In the genomic region with DNA sequence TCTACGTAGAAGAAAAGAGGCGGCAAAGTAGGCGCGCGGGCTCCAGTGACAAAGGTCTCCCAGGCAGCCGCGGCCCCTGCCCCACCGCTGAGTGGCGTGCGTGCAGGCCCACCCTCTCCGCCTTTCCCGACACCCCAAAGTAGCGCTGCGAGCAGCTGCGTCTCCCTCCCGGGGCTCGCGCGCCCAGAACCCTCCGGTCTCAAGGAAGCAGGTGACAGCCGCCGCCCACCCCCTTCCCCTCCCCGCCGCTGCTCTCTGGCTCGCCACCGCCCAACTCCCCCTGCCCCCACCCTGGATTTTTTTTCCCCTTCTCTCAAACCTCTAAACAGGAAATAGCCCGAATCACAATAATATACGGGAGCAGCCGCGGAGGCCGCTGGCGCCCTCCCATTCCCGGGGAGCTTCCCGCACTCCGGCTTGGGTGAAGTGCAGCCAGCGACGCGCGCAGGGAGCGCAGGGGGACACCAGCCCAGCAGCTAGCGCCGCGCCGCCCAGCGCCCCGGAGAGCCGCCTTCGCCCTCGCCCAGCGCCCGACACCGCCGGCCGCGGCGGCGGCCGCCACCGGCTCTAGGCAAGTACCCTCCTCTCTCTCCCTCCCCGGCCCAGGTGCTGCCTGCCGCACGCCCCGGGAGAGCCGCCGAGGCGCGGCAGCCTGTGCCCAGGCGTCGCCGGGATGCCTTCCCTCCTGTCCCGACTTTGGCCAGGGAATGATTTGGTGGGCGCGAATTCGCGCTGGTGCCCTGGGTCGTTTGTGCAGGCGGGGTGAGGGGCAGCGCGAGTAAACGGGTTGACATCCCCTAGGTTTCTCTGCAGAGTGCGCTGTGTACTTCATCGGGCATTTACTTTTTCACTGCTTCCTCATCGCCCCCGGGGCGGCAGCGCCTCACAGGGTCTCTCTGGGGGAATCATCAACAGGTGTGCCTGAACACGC, we compare ENCODE assay signal across 8 cellular contexts. TPM values are rescaled to one million over a fixed set of nuclear protein-coding genes. Genes with fewer than 3 reads are reported as not detected.
DNase-seq lines count a peak whose midpoint lies in the region; ATAC-seq, FAIRE-seq and TF ChIP-seq lines count a peak whose summit lies in the region.

No MANE protein-coding gene starts in this region.

- peak overlapping the region; percentile 95 for H2AK5ac ChIP-seq in trophoblast cell (ENCODE audit: low read length)

- WGBS in trophoblast cell (ENCODE audit: extremely low coverage, insufficient coverage, insufficient read length), result no CpG with 5 or more reads among the region's 87 CpGs

- no peak for TF ChIP-seq CTCF in CD8-positive, alpha-beta T cell (IDR thresholded peaks at IDR 0.05)
- peak; percentile 6 for TF ChIP-seq CTCF in left ventricle myocardium inferior (IDR thresholded peaks at IDR 0.05; ENCODE audit: borderline replicate concordance)

- H2BK5ac ChIP-seq in trophoblast cell (ENCODE audit: low read depth, low read length, poor library complexity), result peak overlapping the region; percentile 98

- H4K91ac ChIP-seq in trophoblast cell (ENCODE audit: low read depth, low read length), result peak overlapping the region; percentile 99

- peaks cover 28% of the 10 kb centered on the region for H3K79me1 ChIP-seq in trophoblast cell (ENCODE audit: low read length)

- H3K27ac ChIP-seq in CD8-positive, alpha-beta T cell (ENCODE audit: low read depth, low read length), result no peak overlapping the region
- H3K27ac ChIP-seq in left ventricle myocardium inferior (replicated peaks) (peak overlapping the region; percentile 90), trophoblast cell (ENCODE audit: low read depth, low read length) (peak overlapping the region; percentile 100)

- ATAC-seq in CD8-positive, alpha-beta T cell, result peak; percentile 57
- ATAC-seq in HG03196 (IDR thresholded peaks at IDR 0.05; ENCODE audit: unreplicated experiment), result peak; percentile 51

- POLR2A ChIA-PET in CD8-positive, alpha-beta T cell (lab: Charles Lee), result no interaction called here

- H3K18ac ChIP-seq in trophoblast cell (ENCODE audit: low read length), result peak overlapping the region; percentile 98

- peak overlapping the region; percentile 92 for H2AFZ ChIP-seq in trophoblast cell (ENCODE audit: insufficient read depth, low read length, poor library complexity)

- no peaks in the 10 kb centered on the region for H3K36me3 ChIP-seq in CD8-positive, alpha-beta T cell (ENCODE audit: insufficient read depth, low read length)
- H3K36me3 ChIP-seq in NT2/D1 (ENCODE audit: insufficient read depth, insufficient read length, low read length) (no peaks in the 10 kb centered on the region), left ventricle myocardium inferior (no peaks in the 10 kb centered on the region), trophoblast cell (ENCODE audit: control insufficient read depth in 1 of 2, insufficient read depth in 2 of 2, low read length in 2 of 2) (no peaks in the 10 kb centered on the region)

- peaks cover 8% of the 10 kb centered on the region for H3K4me1 ChIP-seq in CD8-positive, alpha-beta T cell (ENCODE audit: insufficient read depth, low read length)
- H3K4me1 ChIP-seq in NT2/D1 (ENCODE audit: insufficient read depth, insufficient read length), result peaks cover 2% of the 10 kb centered on the region
- peaks cover 26% of the 10 kb centered on the region for H3K4me1 ChIP-seq in left ventricle myocardium inferior
- H3K4me1 ChIP-seq in trophoblast cell (ENCODE audit: control insufficient read depth in 1 of 2, insufficient read depth in 2 of 2, low read length in 2 of 2), result peaks cover 6 to 15% of the 10 kb centered on the region in 2 experiments

- H3K79me2 ChIP-seq in trophoblast cell (ENCODE audit: control insufficient read depth, insufficient read depth, low read length, poor library complexity), result peaks cover 15% of the 10 kb centered on the region

- H3K4me2 ChIP-seq in trophoblast cell (ENCODE audit: low read length), result peak overlapping the region; percentile 100

- peaks cover 3% of the 10 kb centered on the region for H3K36me3 Mint-ChIP-seq in CD8-positive, alpha-beta T cell
- no peaks in the 10 kb centered on the region for H3K36me3 Mint-ChIP-seq in activated naive CD8-positive, alpha-beta T cell

- H3K27me3 ChIP-seq in CD8-positive, alpha-beta T cell (ENCODE audit: insufficient read depth, low read length), result no peaks in the 10 kb centered on the region
- H3K27me3 ChIP-seq in NT2/D1 (ENCODE audit: insufficient read depth, insufficient read length), result peaks cover 12% of the 10 kb centered on the region
- H3K27me3 ChIP-seq in left ventricle myocardium inferior (ENCODE audit: low read depth), result no peaks in the 10 kb centered on the region
- H3K27me3 ChIP-seq in trophoblast cell (ENCODE audit: insufficient read depth, low read length), result no peaks in the 10 kb centered on the region

- peak overlapping the region; percentile 99 for H2BK12ac ChIP-seq in trophoblast cell (ENCODE audit: low read length)

- H4K12ac ChIP-seq in trophoblast cell (ENCODE audit: low read depth, low read length), result peak overlapping the region; percentile 88

- H4K8ac ChIP-seq in trophoblast cell (ENCODE audit: low read depth, low read length), result peak overlapping the region; percentile 90

- FAIRE-seq in GM19239 (lab: Jason Lieb, UNC), result peak; percentile 60

- peaks cover 6% of the 10 kb centered on the region for H3K27me3 Mint-ChIP-seq in CD8-positive, alpha-beta T cell (ENCODE audit: low read depth)
- peaks cover 4% of the 10 kb centered on the region for H3K27me3 Mint-ChIP-seq in activated naive CD8-positive, alpha-beta T cell

- CTCF ChIA-PET in CD8-positive, alpha-beta T cell (lab: Charles Lee), result interaction anchor here (0.8 kb wide), 1 partner anchor 72 kb away, joined by 5 read pairs; no protein-coding TSS in a partner anchor

- DNase-seq in CD8-positive, alpha-beta T cell, result peak in 5 of 7 experiments; percentile 6 to 52 (median 13)
- DNase-seq in GM19239 (ENCODE audit: insufficient read length, low spot score) (peak; percentile 54), NT2/D1 (ENCODE audit: low read depth, low spot score) (peak; percentile 36), left ventricle myocardium inferior (peak; percentile 48), trophoblast cell (peak; percentile 30 to 34), middle frontal gyrus (ENCODE audit: extremely low spot score, low spot score) (no peak)

- peak overlapping the region; percentile 63 for H3K23ac ChIP-seq in trophoblast cell (ENCODE audit: low read length)

- peak overlapping the region; percentile 97 for H3K4ac ChIP-seq in trophoblast cell (ENCODE audit: low read depth, low read length)

- peak overlapping the region; percentile 74 for H3K9ac ChIP-seq in NT2/D1 (ENCODE audit: insufficient read length, low read depth)
- peak overlapping the region; percentile 92 for H3K9ac ChIP-seq in trophoblast cell (ENCODE audit: low read length)

- H2BK120ac ChIP-seq in trophoblast cell (ENCODE audit: insufficient read depth, low read length, poor library complexity), result peak overlapping the region; percentile 100

- H3K4me1 Mint-ChIP-seq in CD8-positive, alpha-beta T cell (ENCODE audit: low read depth), result peaks cover 12% of the 10 kb centered on the region
- H3K4me1 Mint-ChIP-seq in activated naive CD8-positive, alpha-beta T cell (ENCODE audit: low read depth), result peaks cover 14% of the 10 kb centered on the region

- no peaks in the 10 kb centered on the region for H3K9me3 Mint-ChIP-seq in CD8-positive, alpha-beta T cell
- H3K9me3 Mint-ChIP-seq in activated naive CD8-positive, alpha-beta T cell (ENCODE audit: low read depth), result no peaks in the 10 kb centered on the region

- H3K14ac ChIP-seq in trophoblast cell (ENCODE audit: low read length), result peak overlapping the region; percentile 98

- intact Hi-C loops in CD8-positive, alpha-beta T cell (cut with DNase I, micrococcal nuclease), result loop anchor here in 1 of 2 experiments (10.0 kb wide), 1 partner anchor 63 kb away; no protein-coding TSS in a partner anchor
- intact Hi-C loops in left ventricle myocardium inferior (cut with micrococcal nuclease), result no loop called here

- peak overlapping the region; percentile 93 for H3K4me3 Mint-ChIP-seq in CD8-positive, alpha-beta T cell
- H3K4me3 Mint-ChIP-seq in activated naive CD8-positive, alpha-beta T cell, result peak overlapping the region; percentile 91

- peak overlapping the region; percentile 49 for H3K27ac Mint-ChIP-seq in CD8-positive, alpha-beta T cell
- no peak overlapping the region for H3K27ac Mint-ChIP-seq in activated naive CD8-positive, alpha-beta T cell

- no peaks in the 10 kb centered on the region for H3K9me3 ChIP-seq in CD8-positive, alpha-beta T cell (ENCODE audit: low read length)
- H3K9me3 ChIP-seq in NT2/D1 (ENCODE audit: insufficient read depth, low read length) (no peaks in the 10 kb centered on the region), left ventricle myocardium inferior (replicated peaks) (no peaks in the 10 kb centered on the region), trophoblast cell (ENCODE audit: insufficient read depth, low read depth, low read length) (no peaks in the 10 kb centered on the region)

- H3K4me3 ChIP-seq in CD8-positive, alpha-beta T cell (ENCODE audit: low read depth, low read length), result peak overlapping the region; percentile 67
- H3K4me3 ChIP-seq in NT2/D1 (ENCODE audit: insufficient read length, low read depth) (peak overlapping the region; percentile 36), left ventricle myocardium inferior (peak overlapping the region; percentile 82), trophoblast cell (ENCODE audit: low read depth, low read length) (peak overlapping the region; percentile 97)

RNA-seq across cellular contexts. Expression of a gene that starts 52.7 kb away (rescaled TPM):
- total RNA-seq in CD8-positive, alpha-beta T cell, result 1 to 10 TPM; 3.2 to 3.9 TPM
- total RNA-seq in left ventricle myocardium inferior, result 130 TPM
- 96.7 and 103 TPM in 2 replicates for polyA plus RNA-seq in trophoblast cell (2013)

Comparison
In these comparisons a context has a peak if more than half of its experiments do, and no peak if none do; other contexts are left out.
1. H3K4me3 ChIP-seq: peak in every context shown above with its lines; median percentile 97 in trophoblast cell; 82 in left ventricle myocardium inferior; 67 in CD8-positive, alpha-beta T cell; 36 in NT2/D1.
2. RNA of a gene that starts 52.7 kb away (total RNA-seq): 130 TPM in left ventricle myocardium inferior (single experiment); 3.2 to 3.9 TPM in CD8-positive, alpha-beta T cell; every median in the first group is over 10 times any median in the second.